ENCODE assay signal across 17 cellular contexts in the genomic region with DNA sequence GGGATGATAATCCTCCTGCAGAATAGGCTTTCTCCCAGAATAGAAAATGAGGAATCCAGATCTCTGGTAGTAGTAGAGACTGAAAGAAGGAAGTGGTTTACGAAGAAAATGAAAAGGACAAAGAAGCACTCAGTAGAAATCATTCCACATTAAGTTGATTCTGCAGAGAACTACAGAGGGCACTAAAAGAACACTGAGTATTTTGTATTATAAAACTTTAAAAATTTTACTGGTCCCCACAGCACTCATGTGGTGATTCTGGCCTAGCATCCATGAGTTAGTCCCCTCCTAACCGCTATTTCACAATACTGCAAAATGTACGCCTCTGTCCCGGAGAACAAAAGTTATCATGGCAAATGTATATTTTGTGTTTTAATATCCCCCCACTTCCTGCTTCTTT. TPM values are rescaled to one million over a fixed set of nuclear protein-coding genes. Genes with fewer than 3 reads are reported as not detected.
DNase-seq lines count a peak whose midpoint lies in the region; ATAC-seq and TF ChIP-seq lines count a peak whose summit lies in the region.
"Had no signal": no experiment of that assay in that cellular context is flagged by ENCODE, and none has a peak within 500 bp of the region (broad histone marks: within the 10 kb centered on the region; RNA-seq: fewer than 3 reads in every experiment).

No MANE protein-coding gene starts in this region.

- no peak overlapping the region for H3K4me3 Mint-ChIP-seq in Calu3 (ENCODE audit: low read depth, unreplicated experiment)

- CTCF ChIA-PET in Calu3 (lab: Charles Lee): no interaction called here

- in situ Hi-C loops in SK-MEL-5 (cut with HindIII; ENCODE audit: low pct_unique_long_range_greater_than_20kb, low sequenced_read_pairs): no loop called here

- BruUV-seq in Calu3 (replicated peaks; lab: Mats Ljungman, UMichigan): no TSS peak

- peak; percentile 45 for TF ChIP-seq CTCF in AG10803 (conservative IDR thresholded peaks at IDR 0.05; ENCODE audit: low read length)
- TF ChIP-seq CTCF in fibroblast of pulmonary artery (IDR thresholded peaks at IDR 0.05; ENCODE audit: low read length, missing control alignments): peak; percentile 3
- no peak for TF ChIP-seq CTCF in Calu3 (IDR thresholded peaks at IDR 0.05; ENCODE audit: unreplicated experiment)

- H3K27me3 Mint-ChIP-seq in Calu3 (ENCODE audit: unreplicated experiment): no peaks in the 10 kb centered on the region

- DNase-seq in AG10803 (ENCODE audit: low read depth) (peak; percentile 49), Kasumi-1 (lab: John Stamatoyannopoulos, UW) (peak; percentile 67 to 79), SK-MEL-5 (ENCODE audit: low read depth, low spot score) (peak; percentile 75), fibroblast of pulmonary artery (ENCODE audit: low read depth) (no peak), Calu3 (no peak), NCI-H82 treated with DMSO at 0.1 percent for 48 hours (lab: John Stamatoyannopoulos, UW; ENCODE audit: unreplicated experiment) (no peak)
- DNase-seq: activated effector memory CD4-positive, alpha-beta T cell treated with anti-CD3 and anti-CD28 coated beads, Interleukin-2, amount 50 U/mL, for 16 hours; aorta; GOT3; NCI-H1694 treated with DMSO at 0.1 percent for 48 hours; NCI-H510A treated with DMSO at 0.1 percent for 48 hours; SHP77 treated with DMSO at 0.1 percent for 48 hours; stimulated activated CD4-positive, alpha-beta T cell treated with anti-CD3 and anti-CD28 coated beads, Interleukin-4, amount 100 ng/mL, for 4 hours had no signal

- intact Hi-C loops in Calu3 (cut with micrococcal nuclease; ENCODE audit: unreplicated experiment): loop anchor here (5.0 kb wide), 1 partner anchor 93 kb away; a partner anchor contains a TSS

- no peaks in the 10 kb centered on the region for H3K36me3 Mint-ChIP-seq in Calu3 (ENCODE audit: insufficient read depth, unreplicated experiment)

- peaks cover 36% of the 10 kb centered on the region for H3K4me1 Mint-ChIP-seq in Calu3 (ENCODE audit: low read depth, unreplicated experiment)

- no peak overlapping the region for H3K27ac Mint-ChIP-seq in Calu3 (ENCODE audit: unreplicated experiment)

- H3K9me3 Mint-ChIP-seq in Calu3 (ENCODE audit: low read depth, unreplicated experiment): no peaks in the 10 kb centered on the region

- no peak overlapping the region for H3K4me3 ChIP-seq in AG10803 (ENCODE audit: low read length)
- H3K4me3 ChIP-seq in fibroblast of pulmonary artery (replicated peaks; ENCODE audit: low read depth, low read length): no peak overlapping the region
- H3K4me3 ChIP-seq: tibial nerve had no signal

- no peak for ATAC-seq in HG03354 (IDR thresholded peaks at IDR 0.05; ENCODE audit: poor library complexity, severe bottlenecking, unreplicated experiment)
- no peak for ATAC-seq in HG02759 (IDR thresholded peaks at IDR 0.05; ENCODE audit: unreplicated experiment)
- ATAC-seq: esophagus mucosa had no signal

RNA-seq across cellular contexts. Expression of a gene that starts 42.9 kb away (rescaled TPM):
- total RNA-seq in SK-MEL-5 (2014; rRNA removed; shearing (Covaris generic)): 117 and 133 TPM in 2 replicates
- polyA plus RNA-seq in SK-MEL-5 (2015; cell fraction: cytosol; rRNA removed): 41.0 and 50.1 TPM in 2 replicates
- 76.4 and 87.4 TPM in 2 replicates for polyA plus RNA-seq in SK-MEL-5 (2015; cell fraction: nucleus; rRNA removed)
- 95.1 and 101 TPM in 2 replicates for total RNA-seq in Calu3 (2022)

Comparison
In these comparisons a context has a peak if more than half of its experiments do, and no peak if none do; other contexts are left out.
1. DNase-seq: peak in AG10803 (single experiment), Kasumi-1 (2 of 2) and SK-MEL-5 (single experiment); none in fibroblast of pulmonary artery (single experiment), Calu3 (single experiment) and NCI-H82 treated with DMSO at 0.1 percent for 48 hours (single experiment).